Comparison of ENCODE assay signal across 1 cellular context in the genomic region with DNA sequence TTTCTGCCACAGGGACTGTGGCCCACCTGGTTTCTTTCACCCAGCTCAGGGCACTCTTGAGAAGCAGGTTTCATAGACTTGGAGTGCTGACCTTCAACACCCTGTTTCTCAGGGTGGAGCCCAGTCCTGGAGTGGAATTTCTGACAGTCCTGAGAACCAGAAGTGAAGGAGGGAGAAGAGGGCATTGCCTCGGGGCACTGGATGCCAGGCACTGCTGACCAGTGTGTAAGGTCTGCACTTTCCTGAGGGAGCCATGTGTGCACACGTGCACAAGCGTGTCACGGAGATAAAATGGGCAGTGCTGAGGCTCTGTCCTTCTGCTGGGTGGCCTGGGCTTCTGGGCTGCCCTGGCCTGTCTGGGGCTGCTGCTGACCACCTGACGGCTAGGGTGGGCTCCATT.
TF ChIP-seq lines count a peak whose summit lies in the region.

No MANE protein-coding gene starts in this region.

TF ChIP-seq in H1, 55 proteins besides CTCF, POLR2A, EP300 and RAD21 (continued from another document):
- TF ChIP-seq HDAC2 (IDR thresholded peaks at IDR 0.05; ENCODE audit: borderline replicate concordance in 1 of 2, low read depth in 2 of 2, low read length in 2 of 2) (no peak), SUZ12 (IDR thresholded peaks at IDR 0.05; ENCODE audit: low read length) (no peak), POU5F1 (IDR thresholded peaks at IDR 0.05; ENCODE audit: low read depth, low read length) (no peak), TCF12 (IDR thresholded peaks at IDR 0.05; ENCODE audit: low read depth, low read length) (no peak), POLR2AphosphoS5 (IDR thresholded peaks at IDR 0.05; ENCODE audit: low read depth, low read length) (no peak), YY1 (IDR thresholded peaks at IDR 0.05; ENCODE audit: low read depth, low read length) (no peak), CBX5 (IDR thresholded peaks at IDR 0.05; ENCODE audit: low read depth, low read length) (no peak), GABPA (IDR thresholded peaks at IDR 0.05; ENCODE audit: borderline replicate concordance, insufficient read depth, low read length) (no peak), SP1 (IDR thresholded peaks at IDR 0.05; ENCODE audit: low read depth, low read length) (no peak), NANOG (IDR thresholded peaks at IDR 0.05; ENCODE audit: insufficient read depth, low read depth, low read length, poor library complexity, severe bottlenecking) (no peak)
- TF ChIP-seq, protein P1, sequence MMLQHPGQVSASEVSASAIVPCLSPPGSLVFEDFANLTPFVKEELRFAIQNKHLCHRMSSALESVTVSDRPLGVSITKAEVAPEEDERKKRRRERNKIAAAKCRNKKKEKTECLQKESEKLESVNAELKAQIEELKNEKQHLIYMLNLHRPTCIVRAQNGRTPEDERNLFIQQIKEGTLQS (IDR thresholded peaks at IDR 0.05; ENCODE audit: insufficient read depth, low read depth, low read length) = no peak
- TF ChIP-seq, protein P2, sequence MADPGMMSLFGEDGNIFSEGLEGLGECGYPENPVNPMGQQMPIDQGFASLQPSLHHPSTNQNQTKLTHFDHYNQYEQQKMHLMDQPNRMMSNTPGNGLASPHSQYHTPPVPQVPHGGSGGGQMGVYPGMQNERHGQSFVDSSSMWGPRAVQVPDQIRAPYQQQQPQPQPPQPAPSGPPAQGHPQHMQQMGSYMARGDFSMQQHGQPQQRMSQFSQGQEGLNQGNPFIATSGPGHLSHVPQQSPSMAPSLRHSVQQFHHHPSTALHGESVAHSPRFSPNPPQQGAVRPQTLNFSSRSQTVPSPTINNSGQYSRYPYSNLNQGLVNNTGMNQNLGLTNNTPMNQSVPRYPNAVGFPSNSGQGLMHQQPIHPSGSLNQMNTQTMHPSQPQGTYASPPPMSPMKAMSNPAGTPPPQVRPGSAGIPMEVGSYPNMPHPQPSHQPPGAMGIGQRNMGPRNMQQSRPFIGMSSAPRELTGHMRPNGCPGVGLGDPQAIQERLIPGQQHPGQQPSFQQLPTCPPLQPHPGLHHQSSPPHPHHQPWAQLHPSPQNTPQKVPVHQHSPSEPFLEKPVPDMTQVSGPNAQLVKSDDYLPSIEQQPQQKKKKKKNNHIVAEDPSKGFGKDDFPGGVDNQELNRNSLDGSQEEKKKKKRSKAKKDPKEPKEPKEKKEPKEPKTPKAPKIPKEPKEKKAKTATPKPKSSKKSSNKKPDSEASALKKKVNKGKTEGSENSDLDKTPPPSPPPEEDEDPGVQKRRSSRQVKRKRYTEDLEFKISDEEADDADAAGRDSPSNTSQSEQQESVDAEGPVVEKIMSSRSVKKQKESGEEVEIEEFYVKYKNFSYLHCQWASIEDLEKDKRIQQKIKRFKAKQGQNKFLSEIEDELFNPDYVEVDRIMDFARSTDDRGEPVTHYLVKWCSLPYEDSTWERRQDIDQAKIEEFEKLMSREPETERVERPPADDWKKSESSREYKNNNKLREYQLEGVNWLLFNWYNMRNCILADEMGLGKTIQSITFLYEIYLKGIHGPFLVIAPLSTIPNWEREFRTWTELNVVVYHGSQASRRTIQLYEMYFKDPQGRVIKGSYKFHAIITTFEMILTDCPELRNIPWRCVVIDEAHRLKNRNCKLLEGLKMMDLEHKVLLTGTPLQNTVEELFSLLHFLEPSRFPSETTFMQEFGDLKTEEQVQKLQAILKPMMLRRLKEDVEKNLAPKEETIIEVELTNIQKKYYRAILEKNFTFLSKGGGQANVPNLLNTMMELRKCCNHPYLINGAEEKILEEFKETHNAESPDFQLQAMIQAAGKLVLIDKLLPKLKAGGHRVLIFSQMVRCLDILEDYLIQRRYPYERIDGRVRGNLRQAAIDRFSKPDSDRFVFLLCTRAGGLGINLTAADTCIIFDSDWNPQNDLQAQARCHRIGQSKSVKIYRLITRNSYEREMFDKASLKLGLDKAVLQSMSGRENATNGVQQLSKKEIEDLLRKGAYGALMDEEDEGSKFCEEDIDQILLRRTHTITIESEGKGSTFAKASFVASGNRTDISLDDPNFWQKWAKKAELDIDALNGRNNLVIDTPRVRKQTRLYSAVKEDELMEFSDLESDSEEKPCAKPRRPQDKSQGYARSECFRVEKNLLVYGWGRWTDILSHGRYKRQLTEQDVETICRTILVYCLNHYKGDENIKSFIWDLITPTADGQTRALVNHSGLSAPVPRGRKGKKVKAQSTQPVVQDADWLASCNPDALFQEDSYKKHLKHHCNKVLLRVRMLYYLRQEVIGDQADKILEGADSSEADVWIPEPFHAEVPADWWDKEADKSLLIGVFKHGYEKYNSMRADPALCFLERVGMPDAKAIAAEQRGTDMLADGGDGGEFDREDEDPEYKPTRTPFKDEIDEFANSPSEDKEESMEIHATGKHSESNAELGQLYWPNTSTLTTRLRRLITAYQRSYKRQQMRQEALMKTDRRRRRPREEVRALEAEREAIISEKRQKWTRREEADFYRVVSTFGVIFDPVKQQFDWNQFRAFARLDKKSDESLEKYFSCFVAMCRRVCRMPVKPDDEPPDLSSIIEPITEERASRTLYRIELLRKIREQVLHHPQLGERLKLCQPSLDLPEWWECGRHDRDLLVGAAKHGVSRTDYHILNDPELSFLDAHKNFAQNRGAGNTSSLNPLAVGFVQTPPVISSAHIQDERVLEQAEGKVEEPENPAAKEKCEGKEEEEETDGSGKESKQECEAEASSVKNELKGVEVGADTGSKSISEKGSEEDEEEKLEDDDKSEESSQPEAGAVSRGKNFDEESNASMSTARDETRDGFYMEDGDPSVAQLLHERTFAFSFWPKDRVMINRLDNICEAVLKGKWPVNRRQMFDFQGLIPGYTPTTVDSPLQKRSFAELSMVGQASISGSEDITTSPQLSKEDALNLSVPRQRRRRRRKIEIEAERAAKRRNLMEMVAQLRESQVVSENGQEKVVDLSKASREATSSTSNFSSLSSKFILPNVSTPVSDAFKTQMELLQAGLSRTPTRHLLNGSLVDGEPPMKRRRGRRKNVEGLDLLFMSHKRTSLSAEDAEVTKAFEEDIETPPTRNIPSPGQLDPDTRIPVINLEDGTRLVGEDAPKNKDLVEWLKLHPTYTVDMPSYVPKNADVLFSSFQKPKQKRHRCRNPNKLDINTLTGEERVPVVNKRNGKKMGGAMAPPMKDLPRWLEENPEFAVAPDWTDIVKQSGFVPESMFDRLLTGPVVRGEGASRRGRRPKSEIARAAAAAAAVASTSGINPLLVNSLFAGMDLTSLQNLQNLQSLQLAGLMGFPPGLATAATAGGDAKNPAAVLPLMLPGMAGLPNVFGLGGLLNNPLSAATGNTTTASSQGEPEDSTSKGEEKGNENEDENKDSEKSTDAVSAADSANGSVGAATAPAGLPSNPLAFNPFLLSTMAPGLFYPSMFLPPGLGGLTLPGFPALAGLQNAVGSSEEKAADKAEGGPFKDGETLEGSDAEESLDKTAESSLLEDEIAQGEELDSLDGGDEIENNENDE (IDR thresholded peaks at IDR 0.05; ENCODE audit: insufficient replicate concordance, low read length) = no peak
